8 cellular contexts compared by ENCODE assay signal in genomic region chr10:99731296-99732032, GRCh38. TPM values are rescaled to one million over a fixed set of nuclear protein-coding genes. Genes with fewer than 3 reads are reported as not detected.
DNase-seq lines count a peak whose midpoint lies in the region; ATAC-seq lines count a peak whose summit lies in the region.

No MANE protein-coding gene starts in this region.

- H3K4me1 Mint-ChIP-seq in central memory CD8-positive, alpha-beta T cell: peaks cover 40% of the 10 kb centered on the region
- H3K4me1 Mint-ChIP-seq in naive B cell: peaks cover 5 to 55% (median 22%) of the 10 kb centered on the region in 3 donors

- H3K27me3 Mint-ChIP-seq in central memory CD8-positive, alpha-beta T cell: no peaks in the 10 kb centered on the region
- H3K27me3 Mint-ChIP-seq in naive B cell: no peaks in the 10 kb centered on the region

- peak overlapping the region; percentile 100 for H3K4me3 Mint-ChIP-seq in central memory CD8-positive, alpha-beta T cell
- H3K4me3 Mint-ChIP-seq in naive B cell: peak overlapping the region; percentile 95 to 100 (median 100)

- ATAC-seq in central memory CD8-positive, alpha-beta T cell (replicated peaks; ENCODE audit: extremely low read depth, poor library complexity, severe bottlenecking): no peak
- no peak for ATAC-seq in naive B cell (ENCODE audit: low read depth in 2 of 2)

- peaks cover 26% of the 10 kb centered on the region for H3K36me3 Mint-ChIP-seq in central memory CD8-positive, alpha-beta T cell (ENCODE audit: insufficient read depth)
- peaks cover 8 to 12% of the 10 kb centered on the region in 2 donors for H3K36me3 Mint-ChIP-seq in naive B cell

- no peaks in the 10 kb centered on the region for H3K9me3 Mint-ChIP-seq in central memory CD8-positive, alpha-beta T cell
- no peaks in the 10 kb centered on the region for H3K9me3 Mint-ChIP-seq in naive B cell

- H3K27ac Mint-ChIP-seq in central memory CD8-positive, alpha-beta T cell (ENCODE audit: low read depth): peak overlapping the region; percentile 99
- H3K27ac Mint-ChIP-seq in naive B cell: peak overlapping the region; percentile 97 to 99 (median 98)

- DNase-seq in NOMO-1 treated with DMSO at 0.1 percent for 48 hours (lab: John Stamatoyannopoulos, UW; ENCODE audit: unreplicated experiment) (peak; percentile 33), NOMO-1 treated with dmso at 0.1 percent for 144 hours (lab: John Stamatoyannopoulos, UW; ENCODE audit: unreplicated experiment) (no peak), KG1 (lab: John Stamatoyannopoulos, UW) (peak; percentile 46), naive B cell (no peak), midbrain (lab: John Stamatoyannopoulos, UW) (no peak), D341Med (ENCODE audit: low spot score) (no peak), SHP77 (lab: John Stamatoyannopoulos, UW) (no peak)
- DNase-seq in central memory CD8-positive, alpha-beta T cell (ENCODE audit: low spot score in 2 of 2): no peak

RNA-seq across cellular contexts. Expression of gene COX15, which starts 0.5 kb away (rescaled TPM):
- 10 to 100 TPM; 34.9 to 61.5 (median 42.1) TPM for polyA plus RNA-seq in naive B cell (ENCODE audit: low read depth in 6 of 6)

RNA-seq across cellular contexts. Expression of gene CUTC, which starts 0.6 kb away (rescaled TPM):
- 100 to 1,000 TPM in 1 of 6 donors, 10 to 100 TPM in 5; 68.3 to 112 (median 73.7) TPM for polyA plus RNA-seq in naive B cell (ENCODE audit: low read depth in 6 of 6)

RNA-seq across cellular contexts. Expression of gene ABCC2, which starts 51.0 kb away (rescaled TPM):
- polyA plus RNA-seq in naive B cell (ENCODE audit: low read depth in 6 of 6): 1 to 10 TPM in 2 of 6 donors, under 1 TPM in 3, not detected in 1; 0.44 to 1.5 (median 0.63) TPM

Comparison
In these comparisons a context has a peak if more than half of its experiments do, and no peak if none do; other contexts are left out.
1. DNase-seq: peak in NOMO-1 treated with DMSO at 0.1 percent for 48 hours (single experiment) and KG1 (single experiment); none in NOMO-1 treated with dmso at 0.1 percent for 144 hours (single experiment), central memory CD8-positive, alpha-beta T cell (0 of 2), naive B cell (single experiment), midbrain (single experiment), D341Med (single experiment) and SHP77 (0 of 2).